ENCODE assay signal across 1 cellular context in the genomic region with DNA sequence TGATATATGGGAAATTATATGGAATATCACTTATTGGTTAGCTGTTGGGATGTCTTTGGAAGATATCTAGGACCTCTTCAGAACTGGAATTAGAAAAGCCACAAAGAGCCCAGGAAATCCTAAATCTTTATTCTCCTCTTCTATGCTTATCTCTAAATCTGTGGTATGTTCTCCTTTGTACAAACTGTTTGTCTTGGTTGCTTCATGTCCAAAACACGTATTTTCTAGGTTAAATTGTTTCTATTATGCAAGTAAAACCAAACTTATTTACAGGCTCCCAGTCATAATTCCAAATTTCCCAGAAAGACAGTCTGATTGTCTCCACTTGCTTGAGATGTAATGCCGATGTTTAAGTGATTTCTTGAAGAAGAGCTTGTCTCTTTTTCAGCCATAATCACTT.
TF ChIP-seq lines count a peak whose summit lies in the region.

No MANE protein-coding gene starts in this region.

TF ChIP-seq in HepG2, 621 proteins besides CTCF, POLR2A, EP300 and RAD21 (continued from another document):
- TF ChIP-seq FOXP4 (CRISPR knock-in tag; IDR thresholded peaks at IDR 0.05) (no peak), FOXP1 (IDR thresholded peaks at IDR 0.05) (no peak), FOXP1 (CRISPR knock-in tag; IDR thresholded peaks at IDR 0.05) (no peak), REST (IDR thresholded peaks at IDR 0.05; ENCODE audit: borderline replicate concordance in 1 of 2, low read depth in 1 of 2, low read length in 2 of 2) (no peak), TBP (CRISPR knock-in tag; IDR thresholded peaks at IDR 0.05) (no peak), ZNF256 (CRISPR knock-in tag; conservative IDR thresholded peaks at IDR 0.05) (no peak), ZNF766 (CRISPR knock-in tag; IDR thresholded peaks at IDR 0.05; ENCODE audit: borderline replicate concordance) (no peak), SOX5 (CRISPR knock-in tag; IDR thresholded peaks at IDR 0.05; ENCODE audit: borderline replicate concordance) (no peak), DDIT3 (CRISPR knock-in tag; IDR thresholded peaks at IDR 0.05) (no peak), ZNF331 (CRISPR knock-in tag; IDR thresholded peaks at IDR 0.05) (no peak), GATAD2A (CRISPR knock-in tag; IDR thresholded peaks at IDR 0.05) (no peak)
- TF ChIP-seq, protein P1, sequence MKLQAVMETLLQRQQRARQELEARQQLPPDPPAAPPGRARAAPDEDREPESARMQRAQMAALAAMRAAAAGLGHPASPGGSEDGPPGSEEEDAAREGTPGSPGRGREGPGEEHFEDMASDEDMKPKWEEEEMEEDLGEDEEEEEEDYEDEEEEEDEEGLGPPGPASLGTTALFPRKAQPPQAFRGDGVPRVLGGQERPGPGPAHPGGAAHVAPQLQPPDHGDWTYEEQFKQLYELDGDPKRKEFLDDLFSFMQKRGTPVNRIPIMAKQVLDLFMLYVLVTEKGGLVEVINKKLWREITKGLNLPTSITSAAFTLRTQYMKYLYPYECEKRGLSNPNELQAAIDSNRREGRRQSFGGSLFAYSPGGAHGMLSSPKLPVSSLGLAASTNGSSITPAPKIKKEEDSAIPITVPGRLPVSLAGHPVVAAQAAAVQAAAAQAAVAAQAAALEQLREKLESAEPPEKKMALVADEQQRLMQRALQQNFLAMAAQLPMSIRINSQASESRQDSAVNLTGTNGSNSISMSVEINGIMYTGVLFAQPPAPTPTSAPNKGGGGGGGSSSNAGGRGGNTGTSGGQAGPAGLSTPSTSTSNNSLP (IDR thresholded peaks at IDR 0.05; ENCODE audit: low read depth, low read length) = no peak
- TF ChIP-seq, protein P2, sequence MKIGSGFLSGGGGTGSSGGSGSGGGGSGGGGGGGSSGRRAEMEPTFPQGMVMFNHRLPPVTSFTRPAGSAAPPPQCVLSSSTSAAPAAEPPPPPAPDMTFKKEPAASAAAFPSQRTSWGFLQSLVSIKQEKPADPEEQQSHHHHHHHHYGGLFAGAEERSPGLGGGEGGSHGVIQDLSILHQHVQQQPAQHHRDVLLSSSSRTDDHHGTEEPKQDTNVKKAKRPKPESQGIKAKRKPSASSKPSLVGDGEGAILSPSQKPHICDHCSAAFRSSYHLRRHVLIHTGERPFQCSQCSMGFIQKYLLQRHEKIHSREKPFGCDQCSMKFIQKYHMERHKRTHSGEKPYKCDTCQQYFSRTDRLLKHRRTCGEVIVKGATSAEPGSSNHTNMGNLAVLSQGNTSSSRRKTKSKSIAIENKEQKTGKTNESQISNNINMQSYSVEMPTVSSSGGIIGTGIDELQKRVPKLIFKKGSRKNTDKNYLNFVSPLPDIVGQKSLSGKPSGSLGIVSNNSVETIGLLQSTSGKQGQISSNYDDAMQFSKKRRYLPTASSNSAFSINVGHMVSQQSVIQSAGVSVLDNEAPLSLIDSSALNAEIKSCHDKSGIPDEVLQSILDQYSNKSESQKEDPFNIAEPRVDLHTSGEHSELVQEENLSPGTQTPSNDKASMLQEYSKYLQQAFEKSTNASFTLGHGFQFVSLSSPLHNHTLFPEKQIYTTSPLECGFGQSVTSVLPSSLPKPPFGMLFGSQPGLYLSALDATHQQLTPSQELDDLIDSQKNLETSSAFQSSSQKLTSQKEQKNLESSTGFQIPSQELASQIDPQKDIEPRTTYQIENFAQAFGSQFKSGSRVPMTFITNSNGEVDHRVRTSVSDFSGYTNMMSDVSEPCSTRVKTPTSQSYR (CRISPR knock-in tag; IDR thresholded peaks at IDR 0.05; ENCODE audit: borderline replicate concordance) = no peak
- TF ChIP-seq, protein P3, sequence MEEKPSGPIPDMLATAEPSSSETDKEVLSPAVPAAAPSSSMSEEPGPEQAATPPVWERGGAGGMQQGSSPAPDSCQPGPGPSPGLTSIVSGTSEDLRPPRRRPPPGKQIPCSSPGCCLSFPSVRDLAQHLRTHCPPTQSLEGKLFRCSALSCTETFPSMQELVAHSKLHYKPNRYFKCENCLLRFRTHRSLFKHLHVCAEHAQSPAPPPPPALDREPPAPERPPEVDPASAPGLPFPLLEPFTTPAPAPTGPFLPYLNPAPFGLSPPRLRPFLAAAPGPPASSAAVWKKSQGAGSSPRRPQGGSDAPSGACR (CRISPR knock-in tag; IDR thresholded peaks at IDR 0.05) = no peak
